18 cellular contexts compared by ENCODE assay signal in genomic region chr7:2622869-2623697, GRCh38. TPM values are rescaled to one million over a fixed set of nuclear protein-coding genes. Genes with fewer than 3 reads are reported as not detected.
A peak's percentile ranks its signal among the peaks of the same experiment; 100 is the strongest.
DNase-seq lines count a peak whose midpoint lies in the region; ATAC-seq, FAIRE-seq and TF ChIP-seq lines count a peak whose summit lies in the region.
"Had no signal": no experiment of that assay in that cellular context is flagged by ENCODE, and none has a peak within 500 bp of the region (broad histone marks: within the 10 kb centered on the region; RNA-seq: fewer than 3 reads in every experiment).

No MANE protein-coding gene starts in this region.

- H3K9me3 ChIP-seq in H1 (ENCODE audit: insufficient read depth in 2 of 2, low read depth in 1 of 2, low read length in 1 of 2) (no peaks in the 10 kb centered on the region), mesenchymal stem cell (ENCODE audit: control insufficient read depth, low read length) (no peaks in the 10 kb centered on the region), upper lobe of left lung (no peaks in the 10 kb centered on the region), thyroid gland (no peaks in the 10 kb centered on the region), MM.1S (replicated peaks; ENCODE audit: insufficient read depth, low read length) (no peaks in the 10 kb centered on the region)
- H3K9me3 ChIP-seq: ascending aorta, gastrocnemius medialis, sigmoid colon had no signal

- no peaks in the 10 kb centered on the region for H3K79me1 ChIP-seq in H1 (ENCODE audit: low read depth, low read length)
- peaks cover 4% of the 10 kb centered on the region for H3K79me1 ChIP-seq in mesenchymal stem cell (replicated peaks; ENCODE audit: low read length, poor library complexity, severe bottlenecking)

- TF ChIP-seq EP300 in H1 (IDR thresholded peaks at IDR 0.05; ENCODE audit: borderline replicate concordance in 1 of 2, low read depth in 2 of 2, low read length in 2 of 2) = no peak
- TF ChIP-seq EP300 in upper lobe of left lung (IDR thresholded peaks at IDR 0.05) = no peak

- CTCF ChIA-PET in H1 (lab: Charles Lee; ENCODE audit: partially characterized antibody) = interaction anchor here (0.9 to 3.6 kb wide), 9 partner anchors 11 to 48 kb away, joined by 3 to 24 read pairs (median 5); no protein-coding TSS in a partner anchor

- H2AK5ac ChIP-seq in H1 (ENCODE audit: low read depth, low read length) (no peak overlapping the region), mesenchymal stem cell (ENCODE audit: low read length, severe bottlenecking) (peak overlapping the region; percentile 85)

- H4K8ac ChIP-seq in H1 (ENCODE audit: extremely low read depth, insufficient read depth, low read length) (peak overlapping the region; percentile 88; the same call in 1 of the 2 replicates), mesenchymal stem cell (ENCODE audit: low read length) (peak overlapping the region; percentile 83)

- ATAC-seq in Right ventricle myocardium superior (ENCODE audit: poor library complexity) = peak; percentile 54
- peak; percentile 55 to 71 for ATAC-seq in upper lobe of left lung (ENCODE audit: low FRiP score in 2 of 2)
- ATAC-seq: gastrocnemius medialis had no signal

- no peak for TF ChIP-seq POLR2A in H1 (IDR thresholded peaks at IDR 0.05; ENCODE audit: control extremely low read depth in 1 of 2, low read depth in 2 of 2, low read length in 2 of 2)
- no peak for TF ChIP-seq POLR2A in upper lobe of left lung (IDR thresholded peaks at IDR 0.05)
- TF ChIP-seq POLR2A in thyroid gland (IDR thresholded peaks at IDR 0.05) = no peak

- no peak for TF ChIP-seq RAD21 in H1 (IDR thresholded peaks at IDR 0.05 in 1 of 2, conservative IDR thresholded peaks at IDR 0.05 in 1 of 2; ENCODE audit: low read depth in 2 of 2, low read length in 2 of 2)

- POLR2A ChIA-PET in H1 (lab: Charles Lee; ENCODE audit: partially characterized antibody) = interaction anchor here (0.8 to 2.4 kb wide), 3 partner anchors 8 to 13 kb away, joined by 4 to 7 read pairs (median 7); partner anchors contain the start of gene TTYH3

- H3K79me2 ChIP-seq in H1 (ENCODE audit: control insufficient read depth in 1 of 2, insufficient read depth in 2 of 2, low read length in 2 of 2) (no peaks in the 10 kb centered on the region), MM.1S (ENCODE audit: low read length) (no peaks in the 10 kb centered on the region)

- no peak overlapping the region for H3K56ac ChIP-seq in H1 (replicated peaks; ENCODE audit: insufficient read length, low read depth, low read length)

- H3K27me3 ChIP-seq in H1 (replicated peaks in 1 of 4; ENCODE audit: control insufficient read depth in 3 of 4, extremely low read depth in 1 of 4, insufficient read depth in 3 of 4, low read length in 3 of 4) (no peaks in the 10 kb centered on the region), mesenchymal stem cell (ENCODE audit: control insufficient read depth in 1 of 2, insufficient read depth in 1 of 2, low read length in 2 of 2) (no peaks in the 10 kb centered on the region), upper lobe of left lung (no peaks in the 10 kb centered on the region), thyroid gland (no peaks in the 10 kb centered on the region), MM.1S (replicated peaks; ENCODE audit: insufficient read depth, low read length) (peaks cover 74% of the 10 kb centered on the region)
- H3K27me3 ChIP-seq: ascending aorta, gastrocnemius medialis, sigmoid colon had no signal

- H2BK12ac ChIP-seq in H1 (ENCODE audit: low read depth, low read length) = 0 out of 2 replicates have a peak overlapping the region, but pooled peaks have one; percentile 17
- peak overlapping the region; percentile 72 to 95 for H2BK12ac ChIP-seq in mesenchymal stem cell (ENCODE audit: low read length in 2 of 2)

- no peak for DNase-seq in Right ventricle myocardium superior
- DNase-seq in cardiac septum (ENCODE audit: low spot score) = no peak
- DNase-seq in H1 (ENCODE audit: low read depth in 1 of 2, low spot score in 2 of 2) = no peak
- DNase-seq in mesenchymal stem cell = no peak
- DNase-seq in upper lobe of left lung = peak; percentile 69 to 76
- DNase-seq in thyroid gland = no peak
- DNase-seq in DMS79 (lab: John Stamatoyannopoulos, UW) = no peak
- no peak for DNase-seq in MM.1S
- DNase-seq: ACHN; activated naive CD4-positive, alpha-beta T cell treated with Interleukin-2 at 50 U/mL for 16 hours; cortex of kidney; EL; gastrocnemius medialis; HFFc6; mammary epithelial cell; sigmoid colon had no signal

- 92% methylated on average over 17 of the region's 19 CpGs; no CpG with 5 or more reads in 1 of the 2 experiments for WGBS in H1 (ENCODE audit: extremely low coverage in 1 of 2, insufficient coverage in 1 of 2, insufficient read length in 1 of 2, insufficient replicate concordance in 2 of 2, low coverage in 1 of 2, low lambda C conversion rate in 2 of 2, missing lambda C conversion rate in 1 of 2), 2 experiments
- 79% methylated on average over 17 of the region's 19 CpGs for WGBS in mesenchymal stem cell
- 10 to 52% methylated on average over 3 to 15 of the region's 19 CpGs for WGBS in upper lobe of left lung, 2 donors
- 52 to 56% methylated on average over 10 to 11 of the region's 19 CpGs for WGBS in thyroid gland, 2 donors

- no peak overlapping the region for H3K27ac ChIP-seq in H1 (ENCODE audit: low read depth, low read length)
- H3K27ac ChIP-seq in mesenchymal stem cell (ENCODE audit: low read length, poor library complexity, severe bottlenecking) = peak overlapping the region; percentile 56
- no peak overlapping the region for H3K27ac ChIP-seq in upper lobe of left lung
- H3K27ac ChIP-seq in thyroid gland = no peak overlapping the region
- no peak overlapping the region for H3K27ac ChIP-seq in MM.1S (ENCODE audit: low read length)
- H3K27ac ChIP-seq: ascending aorta, gastrocnemius medialis, sigmoid colon had no signal

- no peaks in the 10 kb centered on the region for H3K9me2 ChIP-seq in MM.1S (replicated peaks; ENCODE audit: insufficient read depth, low read length)

- no peak overlapping the region for H4K5ac ChIP-seq in H1 (ENCODE audit: insufficient read length, low read depth, low read length)

- H2BK20ac ChIP-seq in H1 (ENCODE audit: low read length) = 0 out of 2 replicates have a peak overlapping the region, but pooled peaks have one; percentile 61

- TF ChIP-seq CTCF in H1 (IDR thresholded peaks at IDR 0.05; ENCODE audit: control extremely low read depth in 1 of 3, insufficient read depth in 1 of 3, low read depth in 1 of 3, low read length in 3 of 3) = no peak
- TF ChIP-seq CTCF in upper lobe of left lung (IDR thresholded peaks at IDR 0.05) = no peak
- no peak for TF ChIP-seq CTCF in thyroid gland (IDR thresholded peaks at IDR 0.05)
- TF ChIP-seq CTCF in MM.1S (IDR thresholded peaks at IDR 0.05; ENCODE audit: low read length) = no peak

- intact Hi-C loops in Right ventricle myocardium superior (cut with DNase I) (no loop called here), cardiac septum (cut with DNase I) (no loop called here), thyroid gland (cut with DNase I) (no loop called here)

- H3K18ac ChIP-seq in H1 (ENCODE audit: extremely low read depth, low read length) = no peak overlapping the region
- H3K18ac ChIP-seq in mesenchymal stem cell (ENCODE audit: low read depth in 1 of 2, low read length in 2 of 2) = peak overlapping the region; percentile 73 to 85

- H3K4me2 ChIP-seq in H1 (ENCODE audit: insufficient read depth in 1 of 2, low read depth in 2 of 2, low read length in 2 of 2) = no peak overlapping the region
- no peak overlapping the region for H3K4me2 ChIP-seq in mesenchymal stem cell (ENCODE audit: low read length, poor library complexity, severe bottlenecking)
- no peak overlapping the region for H3K4me2 ChIP-seq in MM.1S (ENCODE audit: low read depth, low read length)

- H3K4ac ChIP-seq in H1 (replicated peaks; ENCODE audit: insufficient read length, low read depth, low read length) = peak overlapping the region; percentile 84
- peak overlapping the region; percentile 64 to 85 for H3K4ac ChIP-seq in mesenchymal stem cell (ENCODE audit: low read depth in 1 of 2, low read length in 2 of 2)

- H4K20me1 ChIP-seq in H1 (replicated peaks in 1 of 2; ENCODE audit: control insufficient read depth in 1 of 2, insufficient read depth in 2 of 2, low read length in 2 of 2) = no peaks in the 10 kb centered on the region
- H4K20me1 ChIP-seq in MM.1S (ENCODE audit: insufficient read depth, low read length) = no peaks in the 10 kb centered on the region

- H3F3A ChIP-seq in MM.1S (ENCODE audit: insufficient read depth, low read length) = no peaks in the 10 kb centered on the region

- H2BK5ac ChIP-seq in H1 (ENCODE audit: low read depth, low read length) (0 out of 2 replicates have a peak overlapping the region, but pooled peaks have one; percentile 78), mesenchymal stem cell (ENCODE audit: low read depth, low read length, poor library complexity, severe bottlenecking) (peak overlapping the region; percentile 83)

- H3K4me1 ChIP-seq in H1 (replicated peaks in 1 of 4; ENCODE audit: control insufficient read depth in 3 of 4, insufficient read depth in 4 of 4, low read length in 3 of 4) (peaks cover 0 to 23% (median 19%) of the 10 kb centered on the region in 4 experiments; a peak in 6 of 7 replicates), mesenchymal stem cell (ENCODE audit: control insufficient read depth, insufficient read depth, low read depth, low read length) (peaks cover 54% of the 10 kb centered on the region), upper lobe of left lung (peaks cover 26 to 42% (median 37%) of the 10 kb centered on the region in 4 donors), thyroid gland (peaks cover 36 to 62% of the 10 kb centered on the region in 2 donors), MM.1S (ENCODE audit: low read length) (no peaks in the 10 kb centered on the region)

- H2BK15ac ChIP-seq in H1 (ENCODE audit: low read length) (peak overlapping the region; percentile 29; the same call in 1 of the 2 replicates), mesenchymal stem cell (ENCODE audit: low read depth, poor library complexity, severe bottlenecking) (peak overlapping the region; percentile 92)

- H3K9ac ChIP-seq in H1 (replicated peaks in 1 of 4; ENCODE audit: extremely low read depth in 1 of 4, low read depth in 3 of 4, low read length in 3 of 4) = no peak overlapping the region
- no peak overlapping the region for H3K9ac ChIP-seq in mesenchymal stem cell (ENCODE audit: low read length)
- H3K9ac ChIP-seq in MM.1S (ENCODE audit: low read length) = no peak overlapping the region

- no peak overlapping the region for H2BK120ac ChIP-seq in H1 (replicated peaks; ENCODE audit: low read depth, low read length)
- peak overlapping the region; percentile 78 for H2BK120ac ChIP-seq in mesenchymal stem cell (ENCODE audit: low read depth, low read length)

- no peaks in the 10 kb centered on the region; the same call in 1 of the 2 replicates for H3K23me2 ChIP-seq in H1 (ENCODE audit: low read depth, low read length)

- H3K36me3 ChIP-seq in H1 (ENCODE audit: control insufficient read depth in 2 of 4, insufficient read depth in 4 of 4, low read length in 3 of 4) = no peaks in the 10 kb centered on the region
- no peaks in the 10 kb centered on the region for H3K36me3 ChIP-seq in mesenchymal stem cell (ENCODE audit: control insufficient read depth in 1 of 2, insufficient read depth in 2 of 2, low read depth in 1 of 2, low read length in 2 of 2)
- no peaks in the 10 kb centered on the region for H3K36me3 ChIP-seq in upper lobe of left lung
- no peaks in the 10 kb centered on the region for H3K36me3 ChIP-seq in thyroid gland
- no peaks in the 10 kb centered on the region for H3K36me3 ChIP-seq in MM.1S (replicated peaks; ENCODE audit: insufficient read depth, low read length)
- H3K36me3 ChIP-seq: ascending aorta, gastrocnemius medialis, sigmoid colon had no signal

- H3K14ac ChIP-seq in H1 (ENCODE audit: insufficient read length) (no peak overlapping the region), mesenchymal stem cell (ENCODE audit: low read length in 2 of 2) (peak overlapping the region in 1 of 2 experiments; percentile 28)

- FAIRE-seq in H1 (lab: Jason Lieb, UNC) = no peak
- FAIRE-seq: TTC549 had no signal

- no peak overlapping the region for H2AFZ ChIP-seq in H1 (ENCODE audit: low read length)
- no peak overlapping the region for H2AFZ ChIP-seq in mesenchymal stem cell (ENCODE audit: low read depth, low read length)
- no peak overlapping the region for H2AFZ ChIP-seq in MM.1S (ENCODE audit: low read length)

- H4K91ac ChIP-seq in H1 (replicated peaks; ENCODE audit: insufficient read length, low read length) (peak overlapping the region; percentile 85), mesenchymal stem cell (ENCODE audit: low read length) (peak overlapping the region; percentile 86)

- H3K4me3 ChIP-seq in H1 (ENCODE audit: extremely low read depth in 1 of 4, insufficient read depth in 2 of 4, low read depth in 3 of 4, low read length in 4 of 4) = no peak overlapping the region
- H3K4me3 ChIP-seq in mesenchymal stem cell (ENCODE audit: insufficient read depth in 1 of 2, low read depth in 1 of 2, low read length in 2 of 2) = no peak overlapping the region
- H3K4me3 ChIP-seq in upper lobe of left lung = no peak overlapping the region
- H3K4me3 ChIP-seq in thyroid gland (replicated peaks in 1 of 3) = no peak overlapping the region
- H3K4me3 ChIP-seq in MM.1S (ENCODE audit: low read length) = no peak overlapping the region
- H3K4me3 ChIP-seq: ascending aorta, gastrocnemius medialis, sigmoid colon had no signal

- no peak overlapping the region for H3K23ac ChIP-seq in H1 (ENCODE audit: insufficient read length)
- no peak overlapping the region for H3K23ac ChIP-seq in mesenchymal stem cell (ENCODE audit: low read length in 2 of 2)

RNA-seq across cellular contexts. Expression of gene TTYH3, which starts 8.7 kb away (rescaled TPM):
- total RNA-seq in Right ventricle myocardium superior = 12.6 TPM
- total RNA-seq in cardiac septum = 17.1 TPM
- total RNA-seq in H1 (2021; fragmentation: NEBNext Ultra II Directional; extraction: Animal tissue kit (Norgen Biotek cat#: 25700)) = 169 and 172 TPM in 2 replicates
- polyA plus RNA-seq in H1 (2011; rRNA removed) = 66.2 and 122 TPM in 2 replicates
- 46.4 TPM for polyA plus RNA-seq in H1 (2011; cell fraction: cytosol; rRNA removed)
- polyA plus RNA-seq in H1 (2011; cell fraction: nucleus; rRNA removed) = 147 TPM
- polyA plus RNA-seq in H1 (2012, experiment 1 of 2) = 68.1 to 127 TPM (median 115 TPM) in 4 replicates
- 102 TPM for polyA plus RNA-seq in H1 (2012, experiment 2 of 2)
- polyA plus RNA-seq in H1 (2013, experiment 1 of 2) = 175 TPM
- 184 TPM for polyA plus RNA-seq in H1 (2013, experiment 2 of 2)
- 41.7 and 42.6 TPM in 2 replicates for polyA minus RNA-seq in H1 (2011; rRNA and poly(A)+ RNA removed)
- polyA minus RNA-seq in H1 (2011; cell fraction: cytosol; rRNA and poly(A)+ RNA removed) = 87.8 TPM
- polyA minus RNA-seq in H1 (2011; cell fraction: nucleus; rRNA and poly(A)+ RNA removed) = 79.3 TPM
- polyA plus RNA-seq in mesenchymal stem cell (2013, experiment 1 of 2) = 198 TPM
- polyA plus RNA-seq in mesenchymal stem cell (2013, experiment 2 of 2) = 194 TPM
- total RNA-seq in upper lobe of left lung = 10 to 100 TPM; 16.5 to 69.6 (median 58.1) TPM
- total RNA-seq in thyroid gland = 10 to 100 TPM; 16.7 to 23.8 (median 21.4) TPM

Comparison
In these comparisons a context has a peak if more than half of its experiments do, and no peak if none do; other contexts are left out.
1. DNase-seq: peak in upper lobe of left lung (2 of 2); none in Right ventricle myocardium superior (single experiment), cardiac septum (single experiment), H1 (0 of 2), mesenchymal stem cell (single experiment), thyroid gland (0 of 2), DMS79 (single experiment) and MM.1S (single experiment).